ENCODE assay signal across 21 cellular contexts in the genomic region with DNA sequence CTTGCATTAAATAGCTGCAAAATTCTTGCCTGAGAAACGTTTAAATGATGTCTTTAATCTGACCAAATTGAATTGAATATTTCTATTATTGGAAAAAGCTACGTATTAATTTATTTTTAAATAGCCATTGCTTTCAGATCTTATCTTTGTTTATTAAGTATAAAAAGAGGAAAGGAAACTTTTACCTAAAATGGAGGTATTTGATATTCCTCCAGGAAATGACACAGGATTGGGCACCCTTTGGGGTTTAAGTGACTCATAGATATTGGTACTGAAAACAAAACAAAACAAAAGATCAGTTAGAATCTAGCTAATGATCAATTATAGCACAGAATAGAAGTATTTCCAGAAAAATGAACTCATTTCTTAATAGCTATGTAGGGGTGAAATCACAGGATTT. TPM values are rescaled to one million over a fixed set of nuclear protein-coding genes. Genes with fewer than 3 reads are reported as not detected.
A peak's percentile ranks its signal among the peaks of the same experiment; 100 is the strongest.
DNase-seq lines count a peak whose midpoint lies in the region; ATAC-seq, FAIRE-seq and TF ChIP-seq lines count a peak whose summit lies in the region.
"Had no signal": no experiment of that assay in that cellular context is flagged by ENCODE, and none has a peak within 500 bp of the region (broad histone marks: within the 10 kb centered on the region; RNA-seq: fewer than 3 reads in every experiment).

No MANE protein-coding gene starts in this region.

- no peaks in the 10 kb centered on the region for H3K9me3 Mint-ChIP-seq in HFFc6
- H3K9me3 Mint-ChIP-seq: activated CD4-positive, alpha-beta memory T cell treated with anti-CD3 and anti-CD28 coated beads for 36 hours; activated T-helper 1 cell treated with anti-CD3 and anti-CD28 coated beads, Interleukin-12 subunit alpha, Interleukin-12 subunit beta, Interleukin-2, Interleukin-4 antibody, amounts not matched to agents 30 ng/mL and 10 ng/mL and 1 ng/mL, durations not matched to agents 14 hours and 24 hours and 36 hours; nephron progenitor cell had no signal

- H4K20me1 ChIP-seq in GM12878 (ENCODE audit: control insufficient read depth, insufficient read depth), result no peaks in the 10 kb centered on the region

- POLR2A ChIA-PET in GM12878 (lab: Charles Lee), result interaction anchor here (0.6 to 3.2 kb wide), 4 partner anchors 8 to 36 kb away, joined by 3 to 14 read pairs (median 4); no protein-coding TSS in a partner anchor

- peak overlapping the region; percentile 48 for H3K27ac Mint-ChIP-seq in HFFc6
- H3K27ac Mint-ChIP-seq: activated CD4-positive, alpha-beta memory T cell treated with anti-CD3 and anti-CD28 coated beads for 36 hours; activated T-helper 1 cell treated with anti-CD3 and anti-CD28 coated beads, Interleukin-12 subunit alpha, Interleukin-12 subunit beta, Interleukin-2, Interleukin-4 antibody, amounts not matched to agents 30 ng/mL and 10 ng/mL and 1 ng/mL, durations not matched to agents 14 hours and 24 hours and 36 hours had no signal

- no peak overlapping the region for H3K9ac ChIP-seq in GM12878 (ENCODE audit: control insufficient read depth, insufficient read depth, low read length)
- peak overlapping the region in 2 of 3 donors; percentile 15 to 20 for H3K9ac ChIP-seq in skeletal muscle tissue (ENCODE audit: low read depth in 1 of 3, low read length in 3 of 3)

- ATAC-seq in GM12878 (0 out of 3 replicates have a peak, but pooled peaks have one; percentile 10), foreskin keratinocyte (no peak)
- ATAC-seq: left colon had no signal

- BruUV-seq in GM12878 (replicated peaks; lab: Mats Ljungman, UMichigan), result no TSS peak

- FAIRE-seq in GM12878 (lab: Jason Lieb, UNC), result no peak

- SMC1A ChIA-PET in GM12878 (lab: Charles Lee; ENCODE audit: uncharacterized antibody, unreplicated experiment), result interaction anchor here (0.9 to 6.4 kb wide), 6 partner anchors 9 to 263 kb away, joined by 3 to 49 read pairs (median 8); no protein-coding TSS in a partner anchor

- CTCF ChIA-PET in GM12878 (lab: Yijun Ruan, JAX), result interaction anchor here (1.2 to 1.8 kb wide), 5 partner anchors 12 to 47 kb away, joined by 3 to 8 read pairs (median 4); no protein-coding TSS in a partner anchor

- H3K27ac ChIP-seq in GM12878 (ENCODE audit: control insufficient read depth, insufficient read depth) (no peak overlapping the region), foreskin keratinocyte (peak overlapping the region; percentile 95), skeletal muscle tissue (ENCODE audit: low read depth, low read length) (peak overlapping the region; percentile 16)

- peaks cover 64% of the 10 kb centered on the region for H3K4me1 Mint-ChIP-seq in HFFc6 (ENCODE audit: low read depth)

- TF ChIP-seq EP300 in GM12878 (IDR thresholded peaks at IDR 0.05; ENCODE audit: borderline replicate concordance in 1 of 2, control insufficient read depth in 1 of 2, low read depth in 2 of 2, low read length in 2 of 2), result no peak

- H3K4me3 ChIP-seq in GM12878 (no peak overlapping the region), skeletal muscle tissue (ENCODE audit: low read length in 3 of 3) (peak overlapping the region in 1 of 3 donors; percentile 23)

- peaks cover 5% of the 10 kb centered on the region; the same call in 1 of the 2 replicates for H3K36me3 Mint-ChIP-seq in HFFc6 (ENCODE audit: low read depth)
- H3K36me3 Mint-ChIP-seq: activated CD4-positive, alpha-beta memory T cell treated with anti-CD3 and anti-CD28 coated beads for 36 hours had no signal

- H3K27me3 Mint-ChIP-seq in HFFc6 (ENCODE audit: insufficient read depth), result no peaks in the 10 kb centered on the region

- H3K36me3 ChIP-seq in GM12878 (ENCODE audit: control insufficient read depth in 2 of 2, insufficient read depth in 2 of 2, low read length in 1 of 2), result no peaks in the 10 kb centered on the region
- H3K36me3 ChIP-seq in skeletal muscle tissue (ENCODE audit: control insufficient read depth in 3 of 3, insufficient read depth in 3 of 3, low read length in 3 of 3), result no peaks in the 10 kb centered on the region

- H3K4me2 ChIP-seq in GM12878 (ENCODE audit: control insufficient read depth, insufficient read depth), result no peak overlapping the region

- H3K4me3 Mint-ChIP-seq in HFFc6, result peak overlapping the region; percentile 47
- H3K4me3 Mint-ChIP-seq: activated CD4-positive, alpha-beta memory T cell treated with anti-CD3 and anti-CD28 coated beads for 36 hours; activated T-helper 1 cell treated with anti-CD3 and anti-CD28 coated beads, Interleukin-12 subunit alpha, Interleukin-12 subunit beta, Interleukin-2, Interleukin-4 antibody, amounts not matched to agents 30 ng/mL and 10 ng/mL and 1 ng/mL, durations not matched to agents 14 hours and 24 hours and 36 hours; nephron progenitor cell had no signal

- H3K9me3 ChIP-seq in GM12878 (replicated peaks; ENCODE audit: control insufficient read depth, insufficient read depth, low read length) (no peaks in the 10 kb centered on the region), skeletal muscle tissue (ENCODE audit: control insufficient read depth in 3 of 3, low read length in 3 of 3) (no peaks in the 10 kb centered on the region)

- H3K4me1 ChIP-seq in GM12878 (ENCODE audit: control insufficient read depth, insufficient read depth, low read length) (no peaks in the 10 kb centered on the region), foreskin keratinocyte (peaks cover 18% of the 10 kb centered on the region), skeletal muscle tissue (ENCODE audit: control insufficient read depth in 3 of 3, insufficient read depth in 3 of 3, low read length in 3 of 3) (peaks cover 6 to 15% (median 14%) of the 10 kb centered on the region in 3 donors)

- DNase-seq in HFFc6, result no peak
- DNase-seq in GM12878 (ENCODE audit: low read depth, low spot score), result no peak
- no peak for DNase-seq in foreskin keratinocyte
- DNase-seq in GOT3 (lab: John Stamatoyannopoulos, UW), result no peak
- no peak for DNase-seq in NOMO-1 (lab: John Stamatoyannopoulos, UW; ENCODE audit: unreplicated experiment in 2 of 2)
- DNase-seq in NCI-H524 treated with DMSO at 0.1 percent for 48 hours (lab: John Stamatoyannopoulos, UW), result no peak
- no peak for DNase-seq in medulla oblongata (ENCODE audit: extremely low spot score)
- DNase-seq: activated CD4-positive, alpha-beta memory T cell treated with anti-CD3 and anti-CD28 coated beads for 36 hours; AML-193; amygdala; DMS153; effector CD4-positive, alpha-beta T cell; head of caudate nucleus; left colon; NCI-H2029 treated with DMSO at 0.1 percent for 48 hours; NCI-H82; nephron progenitor cell; SHP77 treated with DMSO at 0.1 percent for 48 hours; substantia nigra had no signal

- no peak for TF ChIP-seq POLR2A in GM12878 (IDR thresholded peaks at IDR 0.05; ENCODE audit: low read depth, low read length)

- no peak overlapping the region for H2AFZ ChIP-seq in GM12878 (ENCODE audit: control insufficient read depth, low read depth, low read length)

- no peaks in the 10 kb centered on the region for H3K79me2 ChIP-seq in GM12878 (ENCODE audit: control insufficient read depth, insufficient read depth, low read length)

- H3K27me3 ChIP-seq in GM12878 (replicated peaks in 1 of 2; ENCODE audit: control insufficient read depth in 2 of 2, insufficient read depth in 2 of 2, low read length in 1 of 2) (no peaks in the 10 kb centered on the region), foreskin keratinocyte (no peaks in the 10 kb centered on the region), skeletal muscle tissue (ENCODE audit: control insufficient read depth in 3 of 3, insufficient read depth in 3 of 3, low read length in 3 of 3) (no peaks in the 10 kb centered on the region)

- intact Hi-C loops in GM12878 (cut with micrococcal nuclease; ENCODE audit: unreplicated experiment), result no loop called here

- in situ Hi-C loops in GM12878 (cut with MboI), result no loop called here

- no peak for TF ChIP-seq CTCF in HFFc6 (IDR thresholded peaks at IDR 0.05)
- no peak for TF ChIP-seq CTCF in GM12878 (IDR thresholded peaks at IDR 0.05 in 2 of 3, conservative IDR thresholded peaks at IDR 0.05 in 1 of 3; ENCODE audit: control insufficient read depth in 2 of 3, extremely low read depth in 1 of 3, insufficient read depth in 1 of 3, low read depth in 3 of 3, low read length in 3 of 3)
- TF ChIP-seq CTCF in foreskin keratinocyte (conservative IDR thresholded peaks at IDR 0.05), result no peak

- WGBS in GM12878 (ENCODE audit: insufficient coverage, insufficient replicate concordance, low lambda C conversion rate, missing lambda C conversion rate), result 2% methylated on average over 2 of the region's 2 CpGs

- RAD21 ChIA-PET in GM12878 (lab: Charles Lee; ENCODE audit: unreplicated experiment), result interaction anchor here (0.7 to 6.0 kb wide), 5 partner anchors 11 to 47 kb away, joined by 3 to 38 read pairs (median 5); no protein-coding TSS in a partner anchor

- TF ChIP-seq RAD21 in GM12878 (IDR thresholded peaks at IDR 0.05; ENCODE audit: insufficient read depth, low read depth, low read length), result no peak

TF ChIP-seq in GM12878, 131 proteins besides CTCF, POLR2A, EP300 and RAD21 (continues in another document):
- no peak for TF ChIP-seq NR2C2 (IDR thresholded peaks at IDR 0.05; ENCODE audit: borderline replicate concordance, control insufficient read depth, insufficient read length, low read depth)
- 0 out of 4 replicates have a peak, but pooled peaks of 1 of the 2 experiments have one; percentile 10 for TF ChIP-seq IKZF2 (IDR thresholded peaks at IDR 0.05)
- TF ChIP-seq PML (IDR thresholded peaks at IDR 0.05; ENCODE audit: low read length), result no peak

RNA-seq across cellular contexts. Expression of gene PLS3, which starts 34.1 kb away (rescaled TPM):
- 100 to 1,000 TPM; 206 to 281 (median 254) TPM for total RNA-seq in HFFc6 (2021; fragmentation: NEBNext Ultra II Directional; extraction: Animal tissue kit (Norgen Biotek cat#: 25700))
- 27.8 and 30.3 TPM in 2 replicates for total RNA-seq in GM12878 (2013; cell fraction: nucleolus; rRNA removed)
- total RNA-seq in GM12878 (2014; rRNA removed), result 178 and 201 TPM in 2 replicates
- total RNA-seq in GM12878 (2014; rRNA removed; fragmentation: Illumina TruSeq; extraction: Trizol), result 231 TPM in 2 replicates
- 161 and 164 TPM in 2 replicates for total RNA-seq in GM12878 (2021)
- 7.4 TPM for polyA plus RNA-seq in GM12878 (2011; ENCODE audit: low read depth)
- 47.6 and 83.4 TPM in 2 replicates for polyA plus RNA-seq in GM12878 (2011; rRNA removed)
- polyA plus RNA-seq in GM12878 (2011; cell fraction: cytosol; rRNA removed), result 16.3 and 22.1 TPM in 2 replicates
- 14.2 and 21.5 TPM in 2 replicates for polyA plus RNA-seq in GM12878 (2011; cell fraction: nucleus; rRNA removed)
- 8.4 and 13.8 TPM in 2 replicates for polyA plus RNA-seq in GM12878 (2012)
- polyA plus RNA-seq in GM12878 (2014; fragmentation: Illumina TruSeq; extraction: Trizol), result 233 and 285 TPM in 2 replicates
- polyA plus RNA-seq in GM12878 (2014; fragmentation: Nextera tagmentation; extraction: Ambion mirVana), result 100 to 1,000 TPM; 122 to 169 TPM
- 119 and 130 TPM in 2 replicates for polyA plus RNA-seq in GM12878 (2014; rRNA removed)
- polyA plus RNA-seq in GM12878 (2016; fragmentation: Nextera tagmentation; extraction: Ambion mirVana), result 100 to 1,000 TPM; 227 to 236 TPM
- polyA minus RNA-seq in GM12878 (2011; rRNA and poly(A)+ RNA removed), result 23.6 and 41.0 TPM in 2 replicates
- 10.6 and 18.0 TPM in 2 replicates for polyA minus RNA-seq in GM12878 (2011; cell fraction: cytosol; rRNA and poly(A)+ RNA removed)
- polyA minus RNA-seq in GM12878 (2011; cell fraction: nucleus; rRNA and poly(A)+ RNA removed), result 3.4 and 5.9 TPM in 2 replicates
- 292 and 305 TPM in 2 replicates for total RNA-seq in foreskin keratinocyte
- 116 and 129 TPM in 2 replicates for polyA plus RNA-seq in foreskin keratinocyte
- 71.0 TPM for total RNA-seq in skeletal muscle tissue
